In the genomic region with DNA sequence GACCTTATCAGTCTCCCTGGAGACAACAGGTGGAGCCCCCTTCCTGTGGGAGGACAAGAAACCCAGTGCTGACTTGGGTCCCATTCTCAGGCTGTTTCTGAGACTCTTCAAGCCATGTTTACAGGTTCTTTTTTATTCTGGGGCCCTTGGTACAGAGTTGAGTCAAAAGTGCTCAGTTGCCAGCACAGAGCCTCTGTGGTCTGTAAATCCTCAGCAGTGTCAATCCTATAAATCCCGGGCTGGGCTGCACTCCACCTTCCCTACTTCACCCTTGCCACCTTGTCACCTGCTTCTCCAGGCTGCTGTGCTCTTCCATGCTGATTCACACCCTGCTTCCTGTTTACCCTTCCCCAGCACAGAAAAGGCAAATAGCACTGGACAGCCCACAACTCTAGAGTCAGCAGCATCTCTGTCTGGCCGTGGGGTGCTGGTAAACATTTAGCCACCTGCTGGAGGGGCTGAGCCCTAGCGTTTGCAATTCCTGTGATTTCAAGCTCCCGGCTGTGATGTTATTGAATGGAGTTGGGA, we compare ENCODE assay signal across 8 cellular contexts.
DNase-seq lines count a peak whose midpoint lies in the region; ATAC-seq, FAIRE-seq and TF ChIP-seq lines count a peak whose summit lies in the region.

No MANE protein-coding gene starts in this region.

- H3K4me1 ChIP-seq in body of pancreas: no peaks in the 10 kb centered on the region

- TF ChIP-seq POLR2A in body of pancreas (IDR thresholded peaks at IDR 0.05): no peak

- ATAC-seq in GM19025 (IDR thresholded peaks at IDR 0.05; ENCODE audit: low read depth, unreplicated experiment) (peak; percentile 55), body of pancreas (peak; percentile 40), HG02981 (IDR thresholded peaks at IDR 0.05; ENCODE audit: unreplicated experiment) (no peak)

- no peaks in the 10 kb centered on the region for H3K9me3 ChIP-seq in body of pancreas

- intact Hi-C loops in body of pancreas (cut with DNase I): no loop called here

- no peak for FAIRE-seq in urothelium cell line (lab: Jason Lieb, UNC)

- in situ Hi-C loops in ACHN (cut with HindIII; ENCODE audit: low pct_ligation_motif_present, low pct_unique_long_range_greater_than_20kb, low sequenced_read_pairs): no loop called here

- no peaks in the 10 kb centered on the region for H3K27me3 ChIP-seq in body of pancreas

- DNase-seq in ACHN: peak; percentile 46
- DNase-seq in LoVo (ENCODE audit: low spot score): peak; percentile 53
- DNase-seq in body of pancreas: peak in 1 of 4 donors; percentile 12
- peak; percentile 40 for DNase-seq in urothelium cell line (ENCODE audit: low spot score)
- no peak for DNase-seq in superior temporal gyrus (ENCODE audit: extremely low spot score)
- DNase-seq in hippocampal formation (lab: John Stamatoyannopoulos, UW): no peak

- 13 to 14% methylated on average over 4 of the region's 4 CpGs for WGBS in body of pancreas, 2 donors

- no peaks in the 10 kb centered on the region for H3K36me3 ChIP-seq in body of pancreas (replicated peaks in 1 of 2; ENCODE audit: insufficient read depth in 1 of 2, low read depth in 2 of 2)

- no peak overlapping the region for H3K4me3 ChIP-seq in body of pancreas

- no peak overlapping the region for H3K27ac ChIP-seq in body of pancreas

- TF ChIP-seq CTCF in body of pancreas (IDR thresholded peaks at IDR 0.05): peak in 1 of 7 experiments; percentile 12

Comparison
In these comparisons a context has a peak if more than half of its experiments do, and no peak if none do; other contexts are left out.
1. DNase-seq: peak in ACHN (single experiment), LoVo (single experiment) and urothelium cell line (single experiment); none in superior temporal gyrus (single experiment) and hippocampal formation (0 of 2).